Comparison of ENCODE assay signal across 11 cellular contexts in the genomic region with DNA sequence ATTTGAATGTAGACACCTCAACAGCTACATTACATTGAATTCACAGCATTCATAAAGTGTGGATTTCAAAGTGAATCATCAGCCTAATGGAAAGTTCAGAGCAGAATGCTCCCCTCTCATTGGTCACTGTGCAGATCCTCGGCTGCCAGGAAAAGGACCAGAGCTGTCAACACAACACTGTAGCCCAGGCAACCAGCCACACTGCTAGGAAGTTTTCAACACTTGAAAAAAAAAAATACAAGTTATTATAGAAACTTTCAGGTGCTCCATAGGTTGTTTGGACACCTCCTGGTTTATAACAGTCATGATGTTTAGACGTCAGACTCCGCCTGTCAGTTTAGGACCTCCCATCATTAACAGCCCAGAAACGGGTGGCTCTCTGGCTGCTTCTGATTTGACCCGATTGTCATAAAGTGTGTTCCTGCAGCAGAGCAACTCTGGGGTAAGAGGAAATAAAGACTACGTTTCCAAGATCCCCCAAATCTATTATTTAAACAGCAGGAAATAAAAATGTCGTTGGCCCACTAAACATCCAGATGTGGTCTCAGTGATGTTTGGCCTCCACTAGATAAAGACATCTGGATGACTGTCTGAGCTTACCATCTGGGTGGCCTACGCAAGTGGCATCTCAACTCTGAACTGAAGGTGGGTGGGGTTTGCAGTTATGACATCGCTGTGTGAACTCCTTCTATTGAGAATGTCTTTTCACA.
DNase-seq lines count a peak whose midpoint lies in the region; TF ChIP-seq lines count a peak whose summit lies in the region.
"Had no signal": no experiment of that assay in that cellular context is flagged by ENCODE, and none has a peak within 500 bp of the region (broad histone marks: within the 10 kb centered on the region; RNA-seq: fewer than 3 reads in every experiment).

No MANE protein-coding gene starts in this region.

- H4K91ac ChIP-seq in neuronal stem cell (ENCODE audit: low read depth, low read length, poor library complexity), result no peak overlapping the region

- H4K8ac ChIP-seq in neuronal stem cell (ENCODE audit: low read depth, low read length), result no peak overlapping the region

- 43 to 47% methylated on average over 9 of the region's 9 CpGs for WGBS in lower leg skin, 2 donors
- no CpG with 5 or more reads among the region's 9 CpGs for WGBS in neuronal stem cell (ENCODE audit: extremely low coverage in 2 of 2, insufficient read length in 2 of 2, insufficient replicate concordance in 1 of 2), 2 donors

- H3K4me3 ChIP-seq in coronary artery (no peak overlapping the region), lower leg skin (ENCODE audit: low read depth, poor library complexity, severe bottlenecking) (no peak overlapping the region), neuronal stem cell (ENCODE audit: low read length in 2 of 2) (no peak overlapping the region)
- H3K4me3 ChIP-seq: GM12878, skin epidermis had no signal

- H3K27ac ChIP-seq in coronary artery (no peak overlapping the region), neuronal stem cell (replicated peaks; ENCODE audit: low read length) (no peak overlapping the region)

- H2BK15ac ChIP-seq in neuronal stem cell (ENCODE audit: low read length), result no peak overlapping the region

- no peaks in the 10 kb centered on the region for H3K79me1 ChIP-seq in neuronal stem cell (ENCODE audit: low read depth, low read length)

- no peak overlapping the region for H3K18ac ChIP-seq in neuronal stem cell (ENCODE audit: low read length)

- H2BK120ac ChIP-seq in neuronal stem cell (ENCODE audit: low read depth, low read length), result no peak overlapping the region

- H3K27me3 ChIP-seq in neuronal stem cell (ENCODE audit: control insufficient read depth in 3 of 3, insufficient read depth in 3 of 3, low read depth in 1 of 3, low read length in 3 of 3), result no peaks in the 10 kb centered on the region

- no peak overlapping the region for H3K9ac ChIP-seq in neuronal stem cell (ENCODE audit: low read depth, low read length, poor library complexity)

- intact Hi-C loops in lower leg skin (cut with DNase I; ENCODE audit: low total_unique reads), result no loop called here

- no peak for TF ChIP-seq POLR2A in lower leg skin (IDR thresholded peaks at IDR 0.05)

- no peak overlapping the region for H3K4me2 ChIP-seq in neuronal stem cell (ENCODE audit: insufficient read depth, low read length, poor library complexity, severe bottlenecking)

- no peaks in the 10 kb centered on the region for H3K4me1 ChIP-seq in neuronal stem cell (ENCODE audit: control insufficient read depth in 2 of 2, insufficient read depth in 1 of 2, low read depth in 1 of 2, low read length in 2 of 2)

- no peak overlapping the region for H2AFZ ChIP-seq in neuronal stem cell (ENCODE audit: low read length)

- no peak overlapping the region for H3K4ac ChIP-seq in neuronal stem cell (ENCODE audit: low read length)

- no peak for TF ChIP-seq CTCF in coronary artery (IDR thresholded peaks at IDR 0.05)
- no peak for TF ChIP-seq CTCF in lower leg skin (IDR thresholded peaks at IDR 0.05)

- no peak overlapping the region for H3K14ac ChIP-seq in neuronal stem cell (ENCODE audit: low read length)

- no peak overlapping the region for H2AK5ac ChIP-seq in neuronal stem cell (ENCODE audit: low read depth, low read length)

- no peaks in the 10 kb centered on the region for H3K9me3 ChIP-seq in neuronal stem cell (replicated peaks in 1 of 2; ENCODE audit: control insufficient read depth in 2 of 2, insufficient read depth in 1 of 2, low read depth in 1 of 2, low read length in 2 of 2)

- no peak overlapping the region for H2BK12ac ChIP-seq in neuronal stem cell (ENCODE audit: low read length)

- no peaks in the 10 kb centered on the region for H3K36me3 ChIP-seq in neuronal stem cell (replicated peaks in 1 of 2; ENCODE audit: control insufficient read depth in 2 of 2, insufficient read depth in 2 of 2, low read length in 2 of 2)

- peak; percentile 2 for DNase-seq in COLO829 (ENCODE audit: low spot score)
- peak; percentile 6 for DNase-seq in NCI-H69 (lab: John Stamatoyannopoulos, UW)
- DNase-seq in coronary artery (ENCODE audit: low spot score), result peak; percentile 80
- DNase-seq in mucosa of gallbladder (ENCODE audit: low spot score), result peak; percentile 17
- DNase-seq in lower leg skin (ENCODE audit: low spot score in 2 of 2), result no peak
- DNase-seq in DMS 273 (lab: John Stamatoyannopoulos, UW; ENCODE audit: unreplicated experiment), result no peak
- no peak for DNase-seq in neuronal stem cell (ENCODE audit: low spot score)
- DNase-seq in NCI-H524 (lab: John Stamatoyannopoulos, UW), result no peak
- DNase-seq: NCI-H2081 treated with DMSO at 0.1 percent for 48 hours had no signal

- H3K23ac ChIP-seq in neuronal stem cell (ENCODE audit: low read depth, low read length, poor library complexity), result no peak overlapping the region

- H2BK5ac ChIP-seq in neuronal stem cell (ENCODE audit: low read length), result no peak overlapping the region

Comparison
In these comparisons a context has a peak if more than half of its experiments do, and no peak if none do; other contexts are left out.
1. DNase-seq: peak in COLO829 (single experiment), NCI-H69 (single experiment), coronary artery (single experiment) and mucosa of gallbladder (single experiment); none in lower leg skin (0 of 2), DMS 273 (single experiment), neuronal stem cell (single experiment) and NCI-H524 (0 of 2).